In genomic region chr6:148087659-148088058, GRCh38 we compare ENCODE assay signal across 1 cellular context.
TF ChIP-seq lines count a peak whose summit lies in the region.

No MANE protein-coding gene starts in this region.

TF ChIP-seq in HEK293, 187 proteins besides CTCF, POLR2A, EP300 and RAD21 (continued from another document):
- no peak for TF ChIP-seq ZNF280D (tag by site-specific recombination; IDR thresholded peaks at IDR 0.05)
- TF ChIP-seq ZBTB17 (tag by site-specific recombination; IDR thresholded peaks at IDR 0.05) = no peak
- TF ChIP-seq SP3 (tag by site-specific recombination; IDR thresholded peaks at IDR 0.05) = no peak
- TF ChIP-seq ATF2 (tag by site-specific recombination; IDR thresholded peaks at IDR 0.05; ENCODE audit: low read depth) = peak; percentile 78
- TF ChIP-seq ZNF514 (tag by site-specific recombination; IDR thresholded peaks at IDR 0.05) = no peak
